In the genomic region with DNA sequence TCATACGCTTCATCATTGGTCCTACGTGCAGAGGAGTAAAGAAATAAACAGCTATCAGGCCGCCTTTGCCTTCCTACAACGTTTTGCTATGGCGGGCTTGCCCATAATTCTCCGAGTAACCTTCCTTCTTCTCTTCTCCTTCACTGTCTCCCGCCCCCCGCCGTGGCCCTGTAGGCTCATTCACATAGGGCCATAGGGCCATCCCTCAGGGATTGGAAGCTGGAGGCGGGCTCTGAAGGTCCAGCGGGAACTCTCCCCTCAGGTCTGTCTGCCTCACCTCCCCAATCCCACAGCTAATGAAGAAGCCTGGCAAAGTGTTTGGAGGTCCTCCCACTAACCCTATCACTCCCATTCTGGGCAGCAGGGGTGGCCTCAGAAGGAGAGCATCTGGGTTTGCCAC, we compare ENCODE assay signal across 1 cellular context.
TF ChIP-seq lines count a peak whose summit lies in the region.

No MANE protein-coding gene starts in this region.

TF ChIP-seq in WTC11, 78 proteins besides CTCF, POLR2A, EP300 and RAD21 (continued from another document):
- TF ChIP-seq, protein P1, sequence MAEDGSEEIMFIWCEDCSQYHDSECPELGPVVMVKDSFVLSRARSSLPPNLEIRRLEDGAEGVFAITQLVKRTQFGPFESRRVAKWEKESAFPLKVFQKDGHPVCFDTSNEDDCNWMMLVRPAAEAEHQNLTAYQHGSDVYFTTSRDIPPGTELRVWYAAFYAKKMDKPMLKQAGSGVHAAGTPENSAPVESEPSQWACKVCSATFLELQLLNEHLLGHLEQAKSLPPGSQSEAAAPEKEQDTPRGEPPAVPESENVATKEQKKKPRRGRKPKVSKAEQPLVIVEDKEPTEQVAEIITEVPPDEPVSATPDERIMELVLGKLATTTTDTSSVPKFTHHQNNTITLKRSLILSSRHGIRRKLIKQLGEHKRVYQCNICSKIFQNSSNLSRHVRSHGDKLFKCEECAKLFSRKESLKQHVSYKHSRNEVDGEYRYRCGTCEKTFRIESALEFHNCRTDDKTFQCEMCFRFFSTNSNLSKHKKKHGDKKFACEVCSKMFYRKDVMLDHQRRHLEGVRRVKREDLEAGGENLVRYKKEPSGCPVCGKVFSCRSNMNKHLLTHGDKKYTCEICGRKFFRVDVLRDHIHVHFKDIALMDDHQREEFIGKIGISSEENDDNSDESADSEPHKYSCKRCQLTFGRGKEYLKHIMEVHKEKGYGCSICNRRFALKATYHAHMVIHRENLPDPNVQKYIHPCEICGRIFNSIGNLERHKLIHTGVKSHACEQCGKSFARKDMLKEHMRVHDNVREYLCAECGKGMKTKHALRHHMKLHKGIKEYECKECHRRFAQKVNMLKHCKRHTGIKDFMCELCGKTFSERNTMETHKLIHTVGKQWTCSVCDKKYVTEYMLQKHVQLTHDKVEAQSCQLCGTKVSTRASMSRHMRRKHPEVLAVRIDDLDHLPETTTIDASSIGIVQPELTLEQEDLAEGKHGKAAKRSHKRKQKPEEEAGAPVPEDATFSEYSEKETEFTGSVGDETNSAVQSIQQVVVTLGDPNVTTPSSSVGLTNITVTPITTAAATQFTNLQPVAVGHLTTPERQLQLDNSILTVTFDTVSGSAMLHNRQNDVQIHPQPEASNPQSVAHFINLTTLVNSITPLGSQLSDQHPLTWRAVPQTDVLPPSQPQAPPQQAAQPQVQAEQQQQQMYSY (CRISPR knock-in tag; IDR thresholded peaks at IDR 0.05): no peak
- no peak for TF ChIP-seq NR2C2 (CRISPR knock-in tag; IDR thresholded peaks at IDR 0.05)
- TF ChIP-seq GTF2I (CRISPR knock-in tag; conservative IDR thresholded peaks at IDR 0.05): no peak
- TF ChIP-seq TEAD4 (CRISPR knock-in tag; IDR thresholded peaks at IDR 0.05): no peak
- TF ChIP-seq, protein P2, sequence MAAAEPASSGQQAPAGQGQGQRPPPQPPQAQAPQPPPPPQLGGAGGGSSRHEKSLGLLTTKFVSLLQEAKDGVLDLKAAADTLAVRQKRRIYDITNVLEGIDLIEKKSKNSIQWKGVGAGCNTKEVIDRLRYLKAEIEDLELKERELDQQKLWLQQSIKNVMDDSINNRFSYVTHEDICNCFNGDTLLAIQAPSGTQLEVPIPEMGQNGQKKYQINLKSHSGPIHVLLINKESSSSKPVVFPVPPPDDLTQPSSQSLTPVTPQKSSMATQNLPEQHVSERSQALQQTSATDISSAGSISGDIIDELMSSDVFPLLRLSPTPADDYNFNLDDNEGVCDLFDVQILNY (CRISPR knock-in tag; IDR thresholded peaks at IDR 0.05): no peak
- TF ChIP-seq, protein P3, sequence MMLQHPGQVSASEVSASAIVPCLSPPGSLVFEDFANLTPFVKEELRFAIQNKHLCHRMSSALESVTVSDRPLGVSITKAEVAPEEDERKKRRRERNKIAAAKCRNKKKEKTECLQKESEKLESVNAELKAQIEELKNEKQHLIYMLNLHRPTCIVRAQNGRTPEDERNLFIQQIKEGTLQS (CRISPR knock-in tag; conservative IDR thresholded peaks at IDR 0.05): no peak
- TF ChIP-seq, protein P4, sequence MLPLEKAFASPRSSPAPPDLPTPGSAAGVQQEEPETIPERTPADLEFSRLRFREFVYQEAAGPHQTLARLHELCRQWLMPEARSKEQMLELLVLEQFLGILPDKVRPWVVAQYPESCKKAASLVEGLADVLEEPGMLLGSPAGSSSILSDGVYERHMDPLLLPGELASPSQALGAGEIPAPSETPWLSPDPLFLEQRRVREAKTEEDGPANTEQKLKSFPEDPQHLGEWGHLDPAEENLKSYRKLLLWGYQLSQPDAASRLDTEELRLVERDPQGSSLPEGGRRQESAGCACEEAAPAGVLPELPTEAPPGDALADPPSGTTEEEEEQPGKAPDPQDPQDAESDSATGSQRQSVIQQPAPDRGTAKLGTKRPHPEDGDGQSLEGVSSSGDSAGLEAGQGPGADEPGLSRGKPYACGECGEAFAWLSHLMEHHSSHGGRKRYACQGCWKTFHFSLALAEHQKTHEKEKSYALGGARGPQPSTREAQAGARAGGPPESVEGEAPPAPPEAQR (CRISPR knock-in tag; IDR thresholded peaks at IDR 0.05): no peak
- TF ChIP-seq NFYB (CRISPR knock-in tag; conservative IDR thresholded peaks at IDR 0.05; ENCODE audit: low read depth): no peak
- no peak for TF ChIP-seq TEAD1 (CRISPR knock-in tag; IDR thresholded peaks at IDR 0.05)
- TF ChIP-seq JUN (CRISPR knock-in tag; IDR thresholded peaks at IDR 0.05): no peak
- TF ChIP-seq ZNF232 (CRISPR knock-in tag; IDR thresholded peaks at IDR 0.05): no peak
- TF ChIP-seq, protein P5, sequence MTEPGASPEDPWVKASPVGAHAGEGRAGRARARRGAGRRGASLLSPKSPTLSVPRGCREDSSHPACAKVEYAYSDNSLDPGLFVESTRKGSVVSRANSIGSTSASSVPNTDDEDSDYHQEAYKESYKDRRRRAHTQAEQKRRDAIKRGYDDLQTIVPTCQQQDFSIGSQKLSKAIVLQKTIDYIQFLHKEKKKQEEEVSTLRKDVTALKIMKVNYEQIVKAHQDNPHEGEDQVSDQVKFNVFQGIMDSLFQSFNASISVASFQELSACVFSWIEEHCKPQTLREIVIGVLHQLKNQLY (CRISPR knock-in tag; IDR thresholded peaks at IDR 0.05): no peak
TF ChIP-seq in WTC11: peak in this region for 0.
